32 cellular contexts compared by ENCODE assay signal in the genomic region with DNA sequence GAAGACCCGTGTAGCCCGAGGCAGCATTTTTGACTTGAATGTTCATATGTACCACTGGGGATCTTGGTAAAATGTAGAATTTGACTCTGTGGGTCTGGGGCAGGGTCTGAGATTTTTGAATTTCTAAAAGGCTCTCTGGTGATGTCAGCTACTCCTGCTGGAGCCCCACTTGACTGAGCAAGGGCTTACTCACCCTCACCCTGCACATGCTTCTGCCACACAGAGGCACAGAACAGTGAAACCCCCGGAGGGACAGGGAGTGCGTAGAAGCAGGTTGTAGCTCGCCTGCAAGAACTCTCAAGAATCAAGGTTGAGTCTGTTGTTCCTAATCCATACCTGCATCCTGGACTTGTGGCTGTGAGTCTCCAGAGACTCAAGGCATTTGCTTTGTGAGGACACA. TPM values are rescaled to one million over a fixed set of nuclear protein-coding genes. Genes with fewer than 3 reads are reported as not detected.
DNase-seq lines count a peak whose midpoint lies in the region; ATAC-seq and TF ChIP-seq lines count a peak whose summit lies in the region.
"Had no signal": no experiment of that assay in that cellular context is flagged by ENCODE, and none has a peak within 500 bp of the region (broad histone marks: within the 10 kb centered on the region; RNA-seq: fewer than 3 reads in every experiment).

No MANE protein-coding gene starts in this region.

- H3K56ac ChIP-seq in IMR-90 (ENCODE audit: extremely low read depth, insufficient read depth, low read length): no peak overlapping the region

- DNase-seq in CD14-positive monocyte (ENCODE audit: low spot score): no peak
- DNase-seq in IMR-90: peak; percentile 11
- DNase-seq in epithelial cell of esophagus (ENCODE audit: low read depth): peak; percentile 99
- DNase-seq in AG08396 (ENCODE audit: low spot score): no peak
- DNase-seq in HT-29 (ENCODE audit: low spot score): no peak
- DNase-seq in NCI-H82 treated with DMSO at 0.1 percent for 48 hours (lab: John Stamatoyannopoulos, UW; ENCODE audit: unreplicated experiment): no peak
- DNase-seq in SK-N-DZ (ENCODE audit: low spot score): no peak
- DNase-seq: activated CD4-positive, alpha-beta T cell treated with anti-CD3 and anti-CD28 coated beads, Interleukin-2, amount 10 ng/mL, durations not matched to agents 24 days and 14 days; activated effector memory CD4-positive, alpha-beta T cell treated with Interleukin-2 at 50 U/mL for 16 hours; anterior cingulate cortex; colonic mucosa; effector memory CD8-positive, alpha-beta T cell; EL; heart right ventricle; kidney; naive thymus-derived CD8-positive, alpha-beta T cell; NCI-H1092 treated with DMSO at 0.1 percent for 48 hours; NCI-H1694 treated with DMSO at 0.1 percent for 48 hours; NCI-H526 treated with DMSO at 0.1 percent for 48 hours; SIG-M5; small intestine; stimulated activated CD4-positive, alpha-beta T cell treated with anti-CD3 and anti-CD28 coated beads, Interleukin-2, amount 100 ng/mL, for 24 hours; stimulated activated naive CD8-positive, alpha-beta T cell treated with anti-CD3 and anti-CD28 coated beads, Interleukin-15, amount 100 ng/mL, for 72 hours had no signal

- no peak overlapping the region for H2BK5ac ChIP-seq in IMR-90 (ENCODE audit: low read depth, low read length, poor library complexity, severe bottlenecking)

- no peak overlapping the region for H3K4me2 ChIP-seq in IMR-90 (ENCODE audit: low read depth, low read length)
- H3K4me2 ChIP-seq: BLaER1 had no signal

- no peak overlapping the region for H4K5ac ChIP-seq in IMR-90 (ENCODE audit: low read depth, low read length)

- intact Hi-C loops in CD14-positive monocyte (cut with micrococcal nuclease): no loop called here
- intact Hi-C loops in IMR-90 (cut with micrococcal nuclease): no loop called here

- no peak for TF ChIP-seq POLR2A in IMR-90 (IDR thresholded peaks at IDR 0.05; ENCODE audit: low read depth, low read length)

- no peak for ATAC-seq in IMR-90 (ENCODE audit: low read depth)
- ATAC-seq: activated naive CD4-positive, alpha-beta T cell treated with anti-CD3 and anti-CD28 coated beads, Interleukin-2, amount 50 U/mL, for 72 hours; effector memory CD8-positive, alpha-beta T cell; heart right ventricle; K562; naive thymus-derived CD8-positive, alpha-beta T cell; Panc1; stimulated activated naive CD8-positive, alpha-beta T cell treated with anti-CD3 and anti-CD28 coated beads, Interleukin-15, amount 100 ng/mL, for 72 hours had no signal

- POLR2A ChIA-PET in IMR-90 (lab: Charles Lee; ENCODE audit: unreplicated experiment): no interaction called here

- TF ChIP-seq CTCF in CD14-positive monocyte (IDR thresholded peaks at IDR 0.05): no peak
- no peak for TF ChIP-seq CTCF in IMR-90 (conservative IDR thresholded peaks at IDR 0.05; ENCODE audit: low read depth, low read length)
- no peak for TF ChIP-seq CTCF in epithelial cell of esophagus (IDR thresholded peaks at IDR 0.05; ENCODE audit: insufficient read depth, low read depth, low read length, missing control alignments)
- no peak for TF ChIP-seq CTCF in neutrophil (IDR thresholded peaks at IDR 0.05)

- H3K79me1 ChIP-seq in IMR-90 (ENCODE audit: low read depth in 1 of 2, low read length in 2 of 2): no peaks in the 10 kb centered on the region; a peak in 2 of 4 replicates

- WGBS in IMR-90 (ENCODE audit: extremely low coverage in 2 of 2, insufficient read length in 1 of 2), 2 experiments: no CpG with 5 or more reads among the region's 5 CpGs

- H3K36me3 ChIP-seq in IMR-90 (ENCODE audit: control insufficient read depth, insufficient read depth, low read length) (no peaks in the 10 kb centered on the region), neutrophil (peaks cover 6% of the 10 kb centered on the region)
- H3K36me3 ChIP-seq: BLaER1, cardiac muscle cell, colonic mucosa, esophagus muscularis mucosa, heart right ventricle had no signal

- H3K27ac ChIP-seq in IMR-90 (ENCODE audit: insufficient read depth, low read length) (no peak overlapping the region), neutrophil (peak overlapping the region; percentile 42)
- H3K27ac ChIP-seq: BLaER1, cardiac muscle cell, colonic mucosa, esophagus muscularis mucosa, heart right ventricle, VCaP had no signal

- no peak overlapping the region for H2BK20ac ChIP-seq in IMR-90 (ENCODE audit: low read depth, low read length)

- H2BK120ac ChIP-seq in IMR-90 (ENCODE audit: low read depth, low read length): no peak overlapping the region

- no peaks in the 10 kb centered on the region for H3K4me1 ChIP-seq in IMR-90 (ENCODE audit: control insufficient read depth, insufficient read depth, low read length)
- H3K4me1 ChIP-seq in neutrophil (ENCODE audit: control insufficient read depth in 1 of 2, insufficient read depth in 1 of 2, low read depth in 1 of 2, low read length in 1 of 2): peaks cover 8 to 11% of the 10 kb centered on the region in 2 experiments
- H3K4me1 ChIP-seq: BLaER1, colonic mucosa had no signal

- H3K27me3 Mint-ChIP-seq in CD14-positive monocyte (ENCODE audit: low read depth in 3 of 3): no peaks in the 10 kb centered on the region
- H3K27me3 Mint-ChIP-seq: activated CD4-positive, alpha-beta T cell treated with anti-CD3 and anti-CD28 coated beads, Interleukin-2, amount 10 ng/mL, durations not matched to agents 24 days and 14 days; effector memory CD8-positive, alpha-beta T cell; naive thymus-derived CD8-positive, alpha-beta T cell; stimulated activated naive CD8-positive, alpha-beta T cell treated with anti-CD3 and anti-CD28 coated beads, Interleukin-15, amount 100 ng/mL, for 72 hours had no signal

- H2AFZ ChIP-seq in IMR-90 (replicated peaks; ENCODE audit: low read length, poor library complexity): no peak overlapping the region

- no peak overlapping the region for H3K4me3 ChIP-seq in IMR-90 (ENCODE audit: insufficient read depth, low read depth, low read length)
- no peak overlapping the region for H3K4me3 ChIP-seq in epithelial cell of esophagus (ENCODE audit: low read length)
- H3K4me3 ChIP-seq in neutrophil (ENCODE audit: low read depth in 1 of 2, low read length in 1 of 2): no peak overlapping the region
- H3K4me3 ChIP-seq: BLaER1, cardiac muscle cell, colonic mucosa, esophagus muscularis mucosa, heart right ventricle, K562 had no signal

- CTCF ChIA-PET in IMR-90 (lab: Yijun Ruan, JAX): no interaction called here

- H2AK9ac ChIP-seq in IMR-90 (replicated peaks; ENCODE audit: low read depth, low read length, poor library complexity): no peak overlapping the region

- no peak overlapping the region for H2BK15ac ChIP-seq in IMR-90 (ENCODE audit: low read depth, low read length)

- H4K91ac ChIP-seq in IMR-90 (ENCODE audit: insufficient read depth, low read depth, low read length): no peak overlapping the region

- H3K9me3 Mint-ChIP-seq in CD14-positive monocyte: peaks cover 0 to 6% (median 3%) of the 10 kb centered on the region in 7 donors
- H3K9me3 Mint-ChIP-seq: activated CD4-positive, alpha-beta T cell treated with anti-CD3 and anti-CD28 coated beads, Interleukin-2, amount 10 ng/mL, durations not matched to agents 24 days and 14 days; effector memory CD8-positive, alpha-beta T cell had no signal

- peaks cover 34% of the 10 kb centered on the region for H3K4me1 Mint-ChIP-seq in CD14-positive monocyte
- H3K4me1 Mint-ChIP-seq: stimulated activated naive CD8-positive, alpha-beta T cell treated with anti-CD3 and anti-CD28 coated beads, Interleukin-15, amount 100 ng/mL, for 72 hours had no signal

- H3K27me3 ChIP-seq in IMR-90 (ENCODE audit: control insufficient read depth, insufficient read depth, low read length) (no peaks in the 10 kb centered on the region), neutrophil (no peaks in the 10 kb centered on the region)
- H3K27me3 ChIP-seq: BLaER1, cardiac muscle cell, colonic mucosa, esophagus muscularis mucosa, heart right ventricle had no signal

- H4K8ac ChIP-seq in IMR-90 (ENCODE audit: low read depth in 2 of 2, low read length in 2 of 2): no peak overlapping the region

- peaks cover 23 to 45% of the 10 kb centered on the region in 2 donors for H3K36me3 Mint-ChIP-seq in CD14-positive monocyte

- no peak overlapping the region for H3K9ac ChIP-seq in IMR-90 (ENCODE audit: low read depth, low read length)
- H3K9ac ChIP-seq: BLaER1 had no signal

- BruUV-seq in IMR-90 (replicated peaks; lab: Mats Ljungman, UMichigan): no TSS peak

- TF ChIP-seq RAD21 in IMR-90 (IDR thresholded peaks at IDR 0.05; ENCODE audit: low read length): no peak

- in situ Hi-C loops in IMR-90 (cut with MboI; ENCODE audit: low sequenced_read_pairs): no loop called here

- H3K23ac ChIP-seq in IMR-90 (ENCODE audit: low read depth, low read length): no peak overlapping the region

- no peak overlapping the region for H3K4me3 Mint-ChIP-seq in CD14-positive monocyte
- H3K4me3 Mint-ChIP-seq: activated CD4-positive, alpha-beta T cell treated with anti-CD3 and anti-CD28 coated beads, Interleukin-2, amount 10 ng/mL, durations not matched to agents 24 days and 14 days; effector memory CD8-positive, alpha-beta T cell; naive thymus-derived CD8-positive, alpha-beta T cell; stimulated activated naive CD8-positive, alpha-beta T cell treated with anti-CD3 and anti-CD28 coated beads, Interleukin-15, amount 100 ng/mL, for 72 hours; T-helper 2 cell treated with Interferon-gamma antibody and Interleukin-4, amounts not matched to agents 5 μg/mL and 100 μg/mL, for 36 hours had no signal

- H3K9me1 ChIP-seq in IMR-90 (ENCODE audit: insufficient read depth, low read length): no peaks in the 10 kb centered on the region

- no peak overlapping the region for H3K14ac ChIP-seq in IMR-90 (replicated peaks; ENCODE audit: low read depth, low read length)

- no peak overlapping the region for H3K18ac ChIP-seq in IMR-90 (ENCODE audit: low read depth, low read length)

- dilution Hi-C loops in IMR-90 (cut with HindIII; ENCODE audit: low sequenced_read_pairs, unreplicated experiment): no loop called here

- no peaks in the 10 kb centered on the region for H4K20me1 ChIP-seq in IMR-90 (ENCODE audit: insufficient read depth, low read length)
- H4K20me1 ChIP-seq: BLaER1 had no signal

- no peak overlapping the region for H2AK5ac ChIP-seq in IMR-90 (ENCODE audit: low read depth, low read length)

- H3K9me3 ChIP-seq in IMR-90 (ENCODE audit: control insufficient read depth, insufficient read depth, low read length) (no peaks in the 10 kb centered on the region), neutrophil (no peaks in the 10 kb centered on the region)
- H3K9me3 ChIP-seq: colonic mucosa, esophagus muscularis mucosa had no signal

- no peak overlapping the region for H3K4ac ChIP-seq in IMR-90 (ENCODE audit: low read depth, low read length)

- peak overlapping the region in 4 of 7 donors; percentile 5 to 54 (median 16) for H3K27ac Mint-ChIP-seq in CD14-positive monocyte
- H3K27ac Mint-ChIP-seq: activated CD4-positive, alpha-beta T cell treated with anti-CD3 and anti-CD28 coated beads, Interleukin-2, amount 10 ng/mL, durations not matched to agents 24 days and 14 days; activated naive CD4-positive, alpha-beta T cell treated with anti-CD3 and anti-CD28 coated beads, Interleukin-2, amount 50 U/mL, for 72 hours; stimulated activated naive CD8-positive, alpha-beta T cell treated with anti-CD3 and anti-CD28 coated beads, Interleukin-15, amount 100 ng/mL, for 72 hours; T-helper 2 cell treated with Interferon-gamma antibody and Interleukin-4, amounts not matched to agents 5 μg/mL and 100 μg/mL, for 36 hours had no signal

RNA-seq across cellular contexts. Expression of gene SLCO3A1, which starts 41.1 kb away (rescaled TPM):
- polyA plus RNA-seq in CD14-positive monocyte (10 to 100 TPM; 53.7 to 62.8 TPM), IMR-90 (2012; rRNA removed) (8.1 and 11.2 TPM in 2 replicates)
- 2.2 and 4.7 TPM in 2 replicates for total RNA-seq in IMR-90 (2012; rRNA removed)
- 7.8 and 11.2 TPM in 2 replicates for polyA plus RNA-seq in IMR-90 (2012; cell fraction: cytosol; rRNA removed)
- polyA plus RNA-seq in IMR-90 (2012; cell fraction: nucleus; rRNA removed; ENCODE audit: low replicate concordance): 7.1 and 8.5 TPM in 2 replicates
- 0.47 and 2.2 TPM in 2 replicates for total RNA-seq in HT-29 (2014; rRNA removed; shearing (Covaris generic))
- 7.2 and 11.4 TPM in 2 replicates for polyA plus RNA-seq in SK-N-DZ (2014; cell fraction: cytosol; rRNA removed)
- polyA plus RNA-seq in SK-N-DZ (2014; cell fraction: nucleus; rRNA removed): 19.2 and 23.3 TPM in 2 replicates

Comparison
In these comparisons a context has a peak if more than half of its experiments do, and no peak if none do; other contexts are left out.
1. DNase-seq: peak in IMR-90 (single experiment) and epithelial cell of esophagus (single experiment); none in CD14-positive monocyte (single experiment), AG08396 (single experiment), HT-29 (single experiment), NCI-H82 treated with DMSO at 0.1 percent for 48 hours (single experiment) and SK-N-DZ (single experiment).